ENCODE assay signal across 14 cellular contexts in genomic region chr16:50161950-50162349, GRCh38.
"Had no signal": no experiment of that assay in that cellular context is flagged by ENCODE, and none has a peak within 500 bp of the region (broad histone marks: within the 10 kb centered on the region; RNA-seq: fewer than 3 reads in every experiment).

No MANE protein-coding gene starts in this region.

- H3K27ac Mint-ChIP-seq: endodermal cell, mesothelial cell of epicardium had no signal

- H3K9me3 Mint-ChIP-seq: endodermal cell, mesothelial cell of epicardium had no signal

- H3K27ac ChIP-seq: neutrophil, WERI-Rb-1 had no signal

- H3K36me3 ChIP-seq: lower lobe of right lung, neutrophil, transverse colon had no signal

- H3K4me3 Mint-ChIP-seq: endodermal cell, mesothelial cell of epicardium had no signal

- H3K27me3 ChIP-seq: neutrophil, transverse colon had no signal

- ATAC-seq: lower lobe of right lung had no signal

- H3K4me3 ChIP-seq: lower lobe of right lung, transverse colon had no signal

- H3K36me3 Mint-ChIP-seq: mesothelial cell of epicardium had no signal

- DNase-seq: activated CD4-positive, alpha-beta T cell treated with anti-CD3 and anti-CD28 coated beads for 4 hours; activated naive CD4-positive, alpha-beta T cell treated with anti-CD3 and anti-CD28 coated beads, Interleukin-2, amount 50 U/mL, for 16 hours; dermis blood vessel endothelial cell; endodermal cell; erythroblast; hippocampal formation; lower lobe of right lung; retina; stimulated activated CD4-positive, alpha-beta T cell treated with anti-CD3 and anti-CD28 coated beads, Interleukin-4, amount 100 ng/mL, for 4 hours; T-helper 1 cell; transverse colon; WERI-Rb-1 had no signal

- H3K9me3 ChIP-seq: lower lobe of right lung, neutrophil, transverse colon had no signal
